Comparison of ENCODE assay signal across 8 cellular contexts in genomic region chr2:233082222-233082933, GRCh38. TPM values are rescaled to one million over a fixed set of nuclear protein-coding genes. Genes with fewer than 3 reads are reported as not detected.
DNase-seq lines count a peak whose midpoint lies in the region; ATAC-seq and FAIRE-seq lines count a peak whose summit lies in the region.

No MANE protein-coding gene starts in this region.

- peak; percentile 39 for ATAC-seq in HG03196 (IDR thresholded peaks at IDR 0.05; ENCODE audit: unreplicated experiment)
- ATAC-seq in activated T-cell treated with anti-CD3 and anti-CD28 coated beads, Interleukin-2, amount 50 U/mL, for 72 hours (replicated peaks in 1 of 2) = peak; percentile 50 to 59
- peak; percentile 52 for ATAC-seq in stimulated activated naive CD8-positive, alpha-beta T cell treated with anti-CD3 and anti-CD28 coated beads, Interleukin-15, Interleukin-2, amounts not matched to agents 100 U/mL and 50 U/mL, for 24 hours

- DNase-seq in CD1c-positive myeloid dendritic cell (ENCODE audit: extremely low spot score) = peak; percentile 54
- no peak for DNase-seq in GM19239 (ENCODE audit: insufficient read length, low spot score)
- peak; percentile 46 to 50 for DNase-seq in activated T-cell treated with anti-CD3 and anti-CD28 coated beads, Interleukin-2, amount 50 U/mL, for 72 hours
- DNase-seq in stimulated activated naive CD8-positive, alpha-beta T cell treated with anti-CD3 and anti-CD28 coated beads, Interleukin-15, Interleukin-2, amounts not matched to agents 100 U/mL and 50 U/mL, for 24 hours = no peak
- no peak for DNase-seq in middle frontal gyrus (ENCODE audit: extremely low spot score, low spot score)
- no peak for DNase-seq in occipital lobe (lab: John Stamatoyannopoulos, UW)
- no peak for DNase-seq in NCI-H2029 treated with DMSO at 0.1 percent for 48 hours (lab: John Stamatoyannopoulos, UW)

- H3K27ac Mint-ChIP-seq in activated T-cell treated with anti-CD3 and anti-CD28 coated beads, Interleukin-2, amount 50 U/mL, for 72 hours = peak overlapping the region; percentile 76

- peak overlapping the region; percentile 84 to 93 for H3K4me3 Mint-ChIP-seq in activated T-cell treated with anti-CD3 and anti-CD28 coated beads, Interleukin-2, amount 50 U/mL, for 72 hours

- H3K27me3 Mint-ChIP-seq in activated T-cell treated with anti-CD3 and anti-CD28 coated beads, Interleukin-2, amount 50 U/mL, for 72 hours (ENCODE audit: low read depth) = no peaks in the 10 kb centered on the region

- H3K4me1 Mint-ChIP-seq in activated T-cell treated with anti-CD3 and anti-CD28 coated beads, Interleukin-2, amount 50 U/mL, for 72 hours (ENCODE audit: low read depth) = peaks cover 85% of the 10 kb centered on the region

- no peaks in the 10 kb centered on the region for H3K9me3 Mint-ChIP-seq in activated T-cell treated with anti-CD3 and anti-CD28 coated beads, Interleukin-2, amount 50 U/mL, for 72 hours

- peaks cover 14 to 37% of the 10 kb centered on the region in 2 donors for H3K36me3 Mint-ChIP-seq in activated T-cell treated with anti-CD3 and anti-CD28 coated beads, Interleukin-2, amount 50 U/mL, for 72 hours (ENCODE audit: insufficient read depth in 2 of 2)

- FAIRE-seq in GM19239 (lab: Jason Lieb, UNC) = peak; percentile 99

RNA-seq across cellular contexts. Expression of gene INPP5D, which starts 22.2 kb away (rescaled TPM):
- 10 to 100 TPM; 64.8 to 69.3 TPM for total RNA-seq in activated T-cell treated with anti-CD3 and anti-CD28 coated beads, Interleukin-2, amount 50 U/mL, for 72 hours
- total RNA-seq in occipital lobe = 2.5 TPM

RNA-seq across cellular contexts. Expression of gene NEU2, which starts 49.9 kb away (rescaled TPM):
- not detected for total RNA-seq in activated T-cell treated with anti-CD3 and anti-CD28 coated beads, Interleukin-2, amount 50 U/mL, for 72 hours
- total RNA-seq in occipital lobe = not detected

Comparison
In these comparisons a context has a peak if more than half of its experiments do, and no peak if none do; other contexts are left out.
1. DNase-seq: peak in CD1c-positive myeloid dendritic cell (single experiment) and activated T-cell treated with anti-CD3 and anti-CD28 coated beads, Interleukin-2, amount 50 U/mL, for 72 hours (2 of 2); none in GM19239 (single experiment), stimulated activated naive CD8-positive, alpha-beta T cell treated with anti-CD3 and anti-CD28 coated beads, Interleukin-15, Interleukin-2, amounts not matched to agents 100 U/mL and 50 U/mL, for 24 hours (single experiment), middle frontal gyrus (single experiment), occipital lobe (single experiment) and NCI-H2029 treated with DMSO at 0.1 percent for 48 hours (single experiment).
2. RNA of gene INPP5D, which starts 22.2 kb away (total RNA-seq): 64.8 to 69.3 TPM in activated T-cell treated with anti-CD3 and anti-CD28 coated beads, Interleukin-2, amount 50 U/mL, for 72 hours; 2.5 TPM in occipital lobe (single experiment); every median in the first group is over 10 times any median in the second.
3. Peak in every context shown above with its lines, with median percentiles within 50 percentile points of each other: ATAC-seq.